Comparison of ENCODE assay signal across 8 cellular contexts in the genomic region with DNA sequence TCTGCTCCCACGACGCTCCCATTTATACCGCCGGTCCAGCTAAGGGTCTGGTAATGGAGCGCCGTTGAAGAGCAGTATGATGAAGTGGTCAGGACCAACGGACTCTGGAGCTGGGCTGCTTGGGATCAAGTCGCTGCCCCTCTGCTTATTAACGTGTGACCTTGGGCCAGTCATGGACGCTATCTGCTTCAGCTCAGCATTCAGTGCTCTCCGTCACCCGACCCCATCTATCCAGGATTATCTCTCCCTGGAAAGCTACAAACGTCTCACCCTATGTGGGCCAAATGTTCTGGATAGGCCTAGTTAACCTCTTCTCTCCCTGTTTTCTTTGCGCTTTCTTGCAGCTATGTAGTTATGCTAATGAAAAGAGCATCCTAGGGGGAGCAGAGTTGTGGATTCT. TPM values are rescaled to one million over a fixed set of nuclear protein-coding genes. Genes with fewer than 3 reads are reported as not detected.
DNase-seq lines count a peak whose midpoint lies in the region; ATAC-seq and TF ChIP-seq lines count a peak whose summit lies in the region.

No MANE protein-coding gene starts in this region.

- TF ChIP-seq CTCF in fibroblast of pulmonary artery (IDR thresholded peaks at IDR 0.05; ENCODE audit: low read length, missing control alignments) = no peak
- TF ChIP-seq CTCF in parathyroid adenoma (IDR thresholded peaks at IDR 0.05) = no peak

- no peak for DNase-seq in activated CD8-positive, alpha-beta memory T cell treated with anti-CD3 and anti-CD28 coated beads, Interleukin-2, amount 10 ng/mL, durations not matched to agents 7 days and 5 days
- no peak for DNase-seq in activated CD8-positive, alpha-beta memory T cell treated with anti-CD3 and anti-CD28 coated beads for 24 hours
- DNase-seq in SJSA1 (ENCODE audit: low read depth in 1 of 2, low spot score in 2 of 2) = no peak
- DNase-seq in fibroblast of pulmonary artery (ENCODE audit: low read depth) = no peak
- no peak for DNase-seq in NCI-H2196 (lab: John Stamatoyannopoulos, UW; ENCODE audit: unreplicated experiment)

- no peaks in the 10 kb centered on the region for H3K27me3 Mint-ChIP-seq in activated CD8-positive, alpha-beta memory T cell treated with anti-CD3 and anti-CD28 coated beads, Interleukin-2, amount 10 ng/mL, durations not matched to agents 7 days and 5 days

- H3K27me3 ChIP-seq in SJSA1 (replicated peaks) = no peaks in the 10 kb centered on the region
- H3K27me3 ChIP-seq in parathyroid adenoma (ENCODE audit: control insufficient read depth, insufficient read depth, low read length) = no peaks in the 10 kb centered on the region

- H3K27ac ChIP-seq in SJSA1 = no peak overlapping the region
- no peak overlapping the region for H3K27ac ChIP-seq in parathyroid adenoma

- peak overlapping the region; percentile 89 for H2AFZ ChIP-seq in parathyroid adenoma

- peaks cover 10% of the 10 kb centered on the region for H3K79me2 ChIP-seq in parathyroid adenoma

- no peaks in the 10 kb centered on the region for H3K9me3 ChIP-seq in SJSA1 (replicated peaks)
- no peaks in the 10 kb centered on the region for H3K9me3 ChIP-seq in parathyroid adenoma (ENCODE audit: control insufficient read depth, low read length)

- peak overlapping the region; percentile 95 for H3K4me2 ChIP-seq in parathyroid adenoma (ENCODE audit: low read length)

- H3K9me3 Mint-ChIP-seq in activated CD8-positive, alpha-beta memory T cell treated with anti-CD3 and anti-CD28 coated beads, Interleukin-2, amount 10 ng/mL, durations not matched to agents 7 days and 5 days (ENCODE audit: low read depth) = peaks cover 4% of the 10 kb centered on the region

- peaks cover 35% of the 10 kb centered on the region for H3K36me3 Mint-ChIP-seq in activated CD8-positive, alpha-beta memory T cell treated with anti-CD3 and anti-CD28 coated beads, Interleukin-2, amount 10 ng/mL, durations not matched to agents 7 days and 5 days

- no peak for ATAC-seq in activated CD8-positive, alpha-beta memory T cell treated with anti-CD3 and anti-CD28 coated beads, Interleukin-2, amount 10 ng/mL, durations not matched to agents 7 days and 5 days
- ATAC-seq in GM21619 (IDR thresholded peaks at IDR 0.05; ENCODE audit: unreplicated experiment) (no peak), GM19328 (IDR thresholded peaks at IDR 0.05; ENCODE audit: unreplicated experiment) (no peak)

- H3K4me3 ChIP-seq in SJSA1 = peak overlapping the region; percentile 67
- H3K4me3 ChIP-seq in fibroblast of pulmonary artery (replicated peaks; ENCODE audit: low read depth, low read length) = peak overlapping the region; percentile 87
- H3K4me3 ChIP-seq in parathyroid adenoma (ENCODE audit: low read depth, low read length) = peak overlapping the region; percentile 70

- H3K27ac Mint-ChIP-seq in activated CD8-positive, alpha-beta memory T cell treated with anti-CD3 and anti-CD28 coated beads, Interleukin-2, amount 10 ng/mL, durations not matched to agents 7 days and 5 days = peak overlapping the region; percentile 93

- H3K36me3 ChIP-seq in SJSA1 (peaks cover 14% of the 10 kb centered on the region), parathyroid adenoma (ENCODE audit: control insufficient read depth, insufficient read depth, low read length) (no peaks in the 10 kb centered on the region)

- CTCF ChIA-PET in activated CD8-positive, alpha-beta memory T cell treated with anti-CD3 and anti-CD28 coated beads, Interleukin-2, amount 10 ng/mL, durations not matched to agents 7 days and 5 days (lab: Charles Lee) = interaction anchor here (0.9 to 1.6 kb wide), 5 partner anchors 9 to 117 kb away, joined by 3 to 8 read pairs (median 4); no protein-coding TSS in a partner anchor

- peaks cover 35% of the 10 kb centered on the region for H3K4me1 Mint-ChIP-seq in activated CD8-positive, alpha-beta memory T cell treated with anti-CD3 and anti-CD28 coated beads, Interleukin-2, amount 10 ng/mL, durations not matched to agents 7 days and 5 days

- peak overlapping the region; percentile 97 for H3K4me3 Mint-ChIP-seq in activated CD8-positive, alpha-beta memory T cell treated with anti-CD3 and anti-CD28 coated beads, Interleukin-2, amount 10 ng/mL, durations not matched to agents 7 days and 5 days

- H3K9ac ChIP-seq in parathyroid adenoma = peak overlapping the region; percentile 35

- H3K4me1 ChIP-seq in SJSA1 (replicated peaks) (peaks cover 12% of the 10 kb centered on the region), parathyroid adenoma (peaks cover 5% of the 10 kb centered on the region)

RNA-seq across cellular contexts. Expression of gene MSH2, which starts 0.9 kb away (rescaled TPM):
- total RNA-seq in activated CD8-positive, alpha-beta memory T cell treated with anti-CD3 and anti-CD28 coated beads, Interleukin-2, amount 10 ng/mL, durations not matched to agents 7 days and 5 days = 10 to 100 TPM; 45.7 to 57.4 TPM
- 44.8 and 50.4 TPM in 2 replicates for total RNA-seq in SJSA1 (2014; rRNA removed; shearing (Covaris generic))

RNA-seq across cellular contexts. Expression of gene EPCAM, which starts 34.7 kb away (rescaled TPM):
- total RNA-seq in activated CD8-positive, alpha-beta memory T cell treated with anti-CD3 and anti-CD28 coated beads, Interleukin-2, amount 10 ng/mL, durations not matched to agents 7 days and 5 days = under 1 TPM in 1 of 2 experiments, not detected in 1; 0.14 TPM
- total RNA-seq in SJSA1 (2014; rRNA removed; shearing (Covaris generic)) = 0.66 and 0.74 TPM in 2 replicates
